ENCODE assay signal across 1 cellular context in the genomic region with DNA sequence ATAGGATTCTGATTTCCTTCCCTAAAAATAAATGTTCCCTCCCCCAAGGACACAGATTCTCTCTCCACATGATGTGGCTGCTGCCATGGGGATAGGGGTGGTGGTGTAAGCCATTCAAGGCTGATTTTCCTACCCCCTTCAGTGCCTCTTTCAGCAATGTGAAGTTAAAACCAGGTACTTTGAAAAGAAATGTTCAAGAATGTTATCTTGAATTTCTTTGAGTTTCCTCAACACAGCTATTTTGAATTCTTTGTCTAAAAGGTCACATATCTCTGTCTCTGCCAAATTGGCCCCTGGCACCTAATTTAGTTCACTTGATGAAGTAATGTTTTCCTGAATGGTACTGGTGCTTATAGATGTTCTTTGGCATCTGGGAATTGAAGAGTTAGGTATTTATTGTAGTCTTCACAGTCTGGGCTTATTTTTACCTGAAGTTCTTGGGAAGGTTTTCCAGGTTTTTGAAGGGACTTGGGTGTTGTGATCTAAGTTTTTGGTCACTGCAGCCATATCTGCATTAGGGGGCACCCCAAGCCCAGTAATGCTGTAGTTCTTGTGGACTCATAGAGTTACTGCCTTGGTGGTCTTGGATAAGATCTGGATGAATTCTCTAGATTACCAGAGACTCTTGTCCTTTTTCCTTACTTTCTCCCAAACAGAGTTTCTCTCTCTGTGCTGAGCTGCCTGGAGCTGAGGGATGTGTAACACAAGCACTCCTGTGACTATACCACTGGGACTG.
TF ChIP-seq lines count a peak whose summit lies in the region.

No MANE protein-coding gene starts in this region.

TF ChIP-seq in GM23338, 12 proteins besides CTCF, POLR2A, EP300 and RAD21 (continued from another document):
- TF ChIP-seq EZH2 (IDR thresholded peaks at IDR 0.05; ENCODE audit: low read depth, unreplicated experiment) (no peak), STAT1 (IDR thresholded peaks at IDR 0.05; ENCODE audit: unreplicated experiment) (no peak), JUNB (IDR thresholded peaks at IDR 0.05; ENCODE audit: unreplicated experiment) (no peak), ZNF462 (CRISPR knock-in tag; IDR thresholded peaks at IDR 0.05) (no peak), EZH2phosphoT487 (IDR thresholded peaks at IDR 0.05; ENCODE audit: unreplicated experiment) (no peak), ETS1 (IDR thresholded peaks at IDR 0.05) (no peak), ZNF331 (CRISPR knock-in tag; IDR thresholded peaks at IDR 0.05; ENCODE audit: low read depth) (no peak)
- TF ChIP-seq, protein P1, sequence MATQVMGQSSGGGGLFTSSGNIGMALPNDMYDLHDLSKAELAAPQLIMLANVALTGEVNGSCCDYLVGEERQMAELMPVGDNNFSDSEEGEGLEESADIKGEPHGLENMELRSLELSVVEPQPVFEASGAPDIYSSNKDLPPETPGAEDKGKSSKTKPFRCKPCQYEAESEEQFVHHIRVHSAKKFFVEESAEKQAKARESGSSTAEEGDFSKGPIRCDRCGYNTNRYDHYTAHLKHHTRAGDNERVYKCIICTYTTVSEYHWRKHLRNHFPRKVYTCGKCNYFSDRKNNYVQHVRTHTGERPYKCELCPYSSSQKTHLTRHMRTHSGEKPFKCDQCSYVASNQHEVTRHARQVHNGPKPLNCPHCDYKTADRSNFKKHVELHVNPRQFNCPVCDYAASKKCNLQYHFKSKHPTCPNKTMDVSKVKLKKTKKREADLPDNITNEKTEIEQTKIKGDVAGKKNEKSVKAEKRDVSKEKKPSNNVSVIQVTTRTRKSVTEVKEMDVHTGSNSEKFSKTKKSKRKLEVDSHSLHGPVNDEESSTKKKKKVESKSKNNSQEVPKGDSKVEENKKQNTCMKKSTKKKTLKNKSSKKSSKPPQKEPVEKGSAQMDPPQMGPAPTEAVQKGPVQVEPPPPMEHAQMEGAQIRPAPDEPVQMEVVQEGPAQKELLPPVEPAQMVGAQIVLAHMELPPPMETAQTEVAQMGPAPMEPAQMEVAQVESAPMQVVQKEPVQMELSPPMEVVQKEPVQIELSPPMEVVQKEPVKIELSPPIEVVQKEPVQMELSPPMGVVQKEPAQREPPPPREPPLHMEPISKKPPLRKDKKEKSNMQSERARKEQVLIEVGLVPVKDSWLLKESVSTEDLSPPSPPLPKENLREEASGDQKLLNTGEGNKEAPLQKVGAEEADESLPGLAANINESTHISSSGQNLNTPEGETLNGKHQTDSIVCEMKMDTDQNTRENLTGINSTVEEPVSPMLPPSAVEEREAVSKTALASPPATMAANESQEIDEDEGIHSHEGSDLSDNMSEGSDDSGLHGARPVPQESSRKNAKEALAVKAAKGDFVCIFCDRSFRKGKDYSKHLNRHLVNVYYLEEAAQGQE (IDR thresholded peaks at IDR 0.05; ENCODE audit: unreplicated experiment) = no peak
